10 cellular contexts compared by ENCODE assay signal in the genomic region with DNA sequence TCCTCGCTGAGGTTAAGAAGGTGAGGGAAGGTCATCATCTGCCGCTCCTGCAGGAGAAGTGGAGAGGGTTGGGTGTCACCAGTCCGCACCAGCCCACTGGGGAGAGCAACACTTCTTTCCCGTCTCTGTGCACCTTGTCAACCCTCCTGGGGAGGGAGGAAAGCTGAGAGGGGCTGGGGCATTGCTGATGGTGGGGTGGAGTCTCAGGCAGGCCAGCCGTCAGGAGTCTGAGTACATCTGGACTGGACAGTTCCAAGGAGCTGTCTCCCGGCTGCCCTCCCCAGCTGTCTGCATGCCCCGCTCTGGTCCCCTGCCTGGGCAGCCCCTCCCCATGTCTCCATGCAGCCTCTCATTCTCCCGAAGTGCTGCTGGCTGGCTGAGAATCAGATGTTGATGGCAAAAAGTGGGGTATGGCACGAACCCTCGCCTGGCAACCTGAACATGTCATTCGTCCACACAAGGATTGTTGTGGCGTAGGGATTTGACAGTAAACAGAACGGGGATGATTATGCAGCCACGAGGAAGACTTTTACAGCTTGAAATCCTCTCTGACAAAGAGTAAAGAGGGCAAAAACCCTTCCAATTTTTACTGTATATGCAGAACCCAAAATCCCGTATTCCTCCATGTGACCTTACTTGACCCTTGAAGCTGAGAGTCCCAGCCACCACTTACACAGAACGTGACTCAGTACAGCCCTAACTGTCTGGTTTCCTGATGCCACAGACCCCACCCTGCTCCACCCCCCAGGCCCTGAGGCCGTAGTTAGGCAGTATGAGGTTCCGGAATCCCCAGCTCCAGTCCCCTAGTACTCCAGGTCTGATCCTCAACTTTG.
DNase-seq lines count a peak whose midpoint lies in the region; ATAC-seq, FAIRE-seq and TF ChIP-seq lines count a peak whose summit lies in the region.
"Had no signal": no experiment of that assay in that cellular context is flagged by ENCODE, and none has a peak within 500 bp of the region (broad histone marks: within the 10 kb centered on the region; RNA-seq: fewer than 3 reads in every experiment).

No MANE protein-coding gene starts in this region.

- peak overlapping the region; percentile 8; the same call in 1 of the 2 replicates for H2AK5ac ChIP-seq in H1 (ENCODE audit: low read depth, low read length)

- H3K79me2 ChIP-seq in H1 (ENCODE audit: control insufficient read depth in 1 of 2, insufficient read depth in 2 of 2, low read length in 2 of 2) = no peaks in the 10 kb centered on the region

- no peak overlapping the region for H3K14ac ChIP-seq in H1 (ENCODE audit: insufficient read length)

- TF ChIP-seq RAD21 in H1 (IDR thresholded peaks at IDR 0.05 in 1 of 2, conservative IDR thresholded peaks at IDR 0.05 in 1 of 2; ENCODE audit: low read depth in 2 of 2, low read length in 2 of 2) = no peak

- no peak overlapping the region for H2AFZ ChIP-seq in H1 (ENCODE audit: low read length)

- peak; percentile 69 for DNase-seq in EL
- peak; percentile 49 for DNase-seq in MV-4-11 (lab: John Stamatoyannopoulos, UW)
- no peak for DNase-seq in H1 (ENCODE audit: low read depth in 1 of 2, low spot score in 2 of 2)
- DNase-seq in myocyte (ENCODE audit: low read depth) = peak; percentile 90
- DNase-seq in activated CD4-positive, CD25-positive, alpha-beta regulatory T cell treated with anti-CD3 and anti-CD28 coated beads, Interleukin-2, amount 50 U/mL, for 72 hours = no peak
- no peak for DNase-seq in OCI-M2 (lab: John Stamatoyannopoulos, UW; ENCODE audit: unreplicated experiment)
- DNase-seq: activated CD8-positive, alpha-beta memory T cell treated with anti-CD3 and anti-CD28 coated beads, Interleukin-2, amount 50 U/mL, for 48 hours; cerebellar nuclear complex had no signal

- H3K27me3 ChIP-seq in H1 (replicated peaks in 1 of 4; ENCODE audit: control insufficient read depth in 3 of 4, extremely low read depth in 1 of 4, insufficient read depth in 3 of 4, low read length in 3 of 4) = no peaks in the 10 kb centered on the region; a peak in 1 of 7 replicates

- POLR2A ChIA-PET in H1 (lab: Charles Lee; ENCODE audit: partially characterized antibody) = interaction anchor here (0.7 to 2.2 kb wide), 4 partner anchors 14 to 41 kb away, joined by 3 to 10 read pairs (median 5); no protein-coding TSS in a partner anchor

- H2BK20ac ChIP-seq in H1 (ENCODE audit: low read length) = peak overlapping the region; percentile 96

- no peak overlapping the region for H3K56ac ChIP-seq in H1 (replicated peaks; ENCODE audit: insufficient read length, low read depth, low read length)

- H3K36me3 ChIP-seq in H1 (ENCODE audit: control insufficient read depth in 2 of 4, insufficient read depth in 4 of 4, low read length in 3 of 4) = no peaks in the 10 kb centered on the region

- no peak for FAIRE-seq in H1 (lab: Jason Lieb, UNC)

- H3K4me2 ChIP-seq in H1 (ENCODE audit: insufficient read depth in 1 of 2, low read depth in 2 of 2, low read length in 2 of 2) = peak overlapping the region; percentile 36 to 57; a peak in 3 of 4 replicates

- ATAC-seq in HG03025 (IDR thresholded peaks at IDR 0.05; ENCODE audit: low FRiP score, unreplicated experiment) (no peak), HG03039 (IDR thresholded peaks at IDR 0.05; ENCODE audit: unreplicated experiment) (no peak)

- peaks cover 5 to 36% (median 33%) of the 10 kb centered on the region in 4 experiments for H3K4me1 ChIP-seq in H1 (replicated peaks in 1 of 4; ENCODE audit: control insufficient read depth in 3 of 4, insufficient read depth in 4 of 4, low read length in 3 of 4)

- H3K4ac ChIP-seq in H1 (replicated peaks; ENCODE audit: insufficient read length, low read depth, low read length) = no peak overlapping the region

- peak overlapping the region; percentile 62; the same call in 1 of the 2 replicates for H2BK12ac ChIP-seq in H1 (ENCODE audit: low read depth, low read length)

- WGBS in H1 (ENCODE audit: extremely low coverage in 1 of 2, insufficient coverage in 1 of 2, insufficient read length in 1 of 2, insufficient replicate concordance in 2 of 2, low coverage in 1 of 2, low lambda C conversion rate in 2 of 2, missing lambda C conversion rate in 1 of 2), 2 experiments = 73% methylated on average over 12 of the region's 18 CpGs; no CpG with 5 or more reads in 1 of the 2 experiments

- 0 out of 2 replicates have a peak, but pooled peaks cover 2% of the 10 kb centered on the region for H3K23me2 ChIP-seq in H1 (ENCODE audit: low read depth, low read length)

- H3K79me1 ChIP-seq in H1 (ENCODE audit: low read depth, low read length) = no peaks in the 10 kb centered on the region

- peak overlapping the region; percentile 65; the same call in 1 of the 2 replicates for H2BK15ac ChIP-seq in H1 (ENCODE audit: low read length)

- H3K4me3 ChIP-seq in H1 (ENCODE audit: extremely low read depth in 1 of 4, insufficient read depth in 2 of 4, low read depth in 3 of 4, low read length in 4 of 4) = no peak overlapping the region; a peak in 1 of 8 replicates

- TF ChIP-seq POLR2A in H1 (IDR thresholded peaks at IDR 0.05; ENCODE audit: control extremely low read depth in 1 of 2, low read depth in 2 of 2, low read length in 2 of 2) = no peak

- H2BK5ac ChIP-seq in H1 (ENCODE audit: low read depth, low read length) = peak overlapping the region; percentile 55; the same call in 1 of the 2 replicates

- no peak overlapping the region for H4K5ac ChIP-seq in H1 (ENCODE audit: insufficient read length, low read depth, low read length)

- CTCF ChIA-PET in H1 (lab: Charles Lee; ENCODE audit: partially characterized antibody) = interaction anchor here (0.7 to 1.7 kb wide), 2 partner anchors 15 to 17 kb away, joined by 3 read pairs; no protein-coding TSS in a partner anchor

- no peak overlapping the region for H3K23ac ChIP-seq in H1 (ENCODE audit: insufficient read length)

- no peak for TF ChIP-seq EP300 in H1 (IDR thresholded peaks at IDR 0.05; ENCODE audit: borderline replicate concordance in 1 of 2, low read depth in 2 of 2, low read length in 2 of 2)

- H4K20me1 ChIP-seq in H1 (replicated peaks in 1 of 2; ENCODE audit: control insufficient read depth in 1 of 2, insufficient read depth in 2 of 2, low read length in 2 of 2) = no peaks in the 10 kb centered on the region

- no peak overlapping the region for H2BK120ac ChIP-seq in H1 (replicated peaks; ENCODE audit: low read depth, low read length)

- H3K9ac ChIP-seq in H1 (replicated peaks in 1 of 4; ENCODE audit: extremely low read depth in 1 of 4, low read depth in 3 of 4, low read length in 3 of 4) = no peak overlapping the region

- peak overlapping the region; percentile 76 for H4K91ac ChIP-seq in H1 (replicated peaks; ENCODE audit: insufficient read length, low read length)

- no peak overlapping the region for H4K8ac ChIP-seq in H1 (ENCODE audit: extremely low read depth, insufficient read depth, low read length)

- no peak overlapping the region for H3K27ac ChIP-seq in H1 (ENCODE audit: low read depth, low read length)

- peak overlapping the region; percentile 85 for H3K18ac ChIP-seq in H1 (ENCODE audit: extremely low read depth, low read length)

- no peaks in the 10 kb centered on the region for H3K9me3 ChIP-seq in H1 (ENCODE audit: insufficient read depth in 2 of 2, low read depth in 1 of 2, low read length in 1 of 2)

- TF ChIP-seq CTCF in H1 (IDR thresholded peaks at IDR 0.05; ENCODE audit: control extremely low read depth in 1 of 3, insufficient read depth in 1 of 3, low read depth in 1 of 3, low read length in 3 of 3) = no peak

TF ChIP-seq in H1, 55 proteins besides CTCF, POLR2A, EP300 and RAD21:
- no peak for TF ChIP-seq SP4 (IDR thresholded peaks at IDR 0.05; ENCODE audit: low read length)
TF ChIP-seq in H1: peak in this region for 0.

Comparison
In these comparisons a context has a peak if more than half of its experiments do, and no peak if none do; other contexts are left out.
1. DNase-seq: peak in EL (single experiment), MV-4-11 (single experiment) and myocyte (single experiment); none in H1 (0 of 2), activated CD4-positive, CD25-positive, alpha-beta regulatory T cell treated with anti-CD3 and anti-CD28 coated beads, Interleukin-2, amount 50 U/mL, for 72 hours (single experiment) and OCI-M2 (single experiment).